Comparison of ENCODE assay signal across 10 cellular contexts in the genomic region with DNA sequence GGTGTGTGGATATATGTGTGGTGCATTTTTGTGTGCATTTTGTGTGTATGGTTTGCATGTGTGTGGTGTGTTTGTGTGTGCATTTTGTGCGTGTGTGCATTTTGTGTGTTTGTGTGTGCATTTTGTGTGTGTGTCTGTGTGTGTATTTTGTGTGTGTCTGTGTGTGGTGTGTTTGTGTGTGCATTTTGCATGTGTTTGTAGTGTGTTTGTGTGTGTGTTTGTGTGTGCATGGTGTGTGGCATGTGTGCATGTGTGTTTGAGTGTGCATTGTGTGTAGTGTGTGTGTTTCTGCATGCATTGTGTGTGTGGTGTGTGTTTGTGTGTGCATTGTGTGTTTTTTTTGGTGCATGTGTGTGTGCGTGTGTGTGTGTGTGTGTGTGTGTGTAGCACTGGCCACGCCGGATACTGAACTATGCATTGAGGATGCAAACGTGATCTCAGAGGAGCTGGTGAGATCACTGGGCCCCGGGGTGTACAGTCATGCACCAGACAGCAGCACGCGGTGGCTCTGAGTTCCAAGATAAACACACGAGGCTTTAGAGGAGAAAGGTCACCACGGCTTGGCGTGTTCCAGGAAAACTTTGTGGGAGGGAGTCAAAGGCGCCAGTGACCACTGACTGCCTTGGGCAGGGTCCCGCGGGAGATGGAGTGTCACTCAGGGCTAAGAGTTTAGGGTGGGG.
DNase-seq lines count a peak whose midpoint lies in the region; ATAC-seq, FAIRE-seq and TF ChIP-seq lines count a peak whose summit lies in the region.
"Had no signal": no experiment of that assay in that cellular context is flagged by ENCODE, and none has a peak within 500 bp of the region (broad histone marks: within the 10 kb centered on the region; RNA-seq: fewer than 3 reads in every experiment).

No MANE protein-coding gene starts in this region.

- FAIRE-seq in HTR-8/SVneo (lab: Jason Lieb, UNC) (peak; percentile 96), astrocyte (lab: Jason Lieb, UNC) (peak; percentile 68)

- no peaks in the 10 kb centered on the region for H3K36me3 ChIP-seq in astrocyte (ENCODE audit: insufficient read depth, low read length)
- no peaks in the 10 kb centered on the region for H3K36me3 ChIP-seq in skeletal muscle satellite cell (ENCODE audit: insufficient read depth, low read length)

- no peak overlapping the region for H2AFZ ChIP-seq in astrocyte (ENCODE audit: low read depth, low read length)

- no peak for TF ChIP-seq CTCF in astrocyte (IDR thresholded peaks at IDR 0.05; ENCODE audit: insufficient read depth, low read depth, low read length)

- H3K4me1 ChIP-seq in astrocyte (ENCODE audit: insufficient read depth, low read length) (peaks cover 23% of the 10 kb centered on the region), skeletal muscle satellite cell (ENCODE audit: control insufficient read depth, insufficient read depth, low read length) (peaks cover 7% of the 10 kb centered on the region)

- peak overlapping the region; percentile 5 for H3K9ac ChIP-seq in astrocyte (ENCODE audit: low read length)
- H3K9ac ChIP-seq in skeletal muscle satellite cell (ENCODE audit: low read depth, low read length), result no peak overlapping the region

- no peaks in the 10 kb centered on the region for H3K4me1 Mint-ChIP-seq in astrocyte (ENCODE audit: low read depth, unreplicated experiment)
- H3K4me1 Mint-ChIP-seq: activated CD4-positive, alpha-beta T cell treated with anti-CD3 and anti-CD28 coated beads, Interleukin-2, amount 10 ng/mL, durations not matched to agents 7 days and 5 days had no signal

- no peaks in the 10 kb centered on the region for H4K20me1 ChIP-seq in astrocyte (ENCODE audit: insufficient read depth, low read length)

- H3K27me3 ChIP-seq in astrocyte (ENCODE audit: insufficient read depth, low read length) (peaks cover 41% of the 10 kb centered on the region), skeletal muscle satellite cell (ENCODE audit: control insufficient read depth, insufficient read depth, low read length) (no peaks in the 10 kb centered on the region)

- no peaks in the 10 kb centered on the region for H3K36me3 Mint-ChIP-seq in astrocyte (ENCODE audit: low read depth, unreplicated experiment)

- H3K4me3 ChIP-seq in astrocyte (ENCODE audit: insufficient read depth, low read depth, low read length) (no peak overlapping the region), skeletal muscle satellite cell (ENCODE audit: low read length) (no peak overlapping the region)

- peak overlapping the region; percentile 55 for H3K4me2 ChIP-seq in astrocyte (ENCODE audit: low read length)
- H3K4me2 ChIP-seq in skeletal muscle satellite cell (ENCODE audit: low read length), result peak overlapping the region; percentile 29

- peaks cover 11% of the 10 kb centered on the region for H3K9me3 Mint-ChIP-seq in astrocyte (ENCODE audit: unreplicated experiment)

- H3K9me3 ChIP-seq in astrocyte (ENCODE audit: insufficient read depth, low read depth, low read length), result no peaks in the 10 kb centered on the region
- no peaks in the 10 kb centered on the region for H3K9me3 ChIP-seq in skeletal muscle satellite cell (replicated peaks; ENCODE audit: low read length)

- H3K79me2 ChIP-seq in astrocyte (ENCODE audit: insufficient read depth, low read length), result no peaks in the 10 kb centered on the region

- no peak overlapping the region for H3K4me3 Mint-ChIP-seq in astrocyte (ENCODE audit: unreplicated experiment)
- H3K4me3 Mint-ChIP-seq: activated CD4-positive, alpha-beta T cell treated with anti-CD3 and anti-CD28 coated beads, Interleukin-2, amount 10 ng/mL, durations not matched to agents 7 days and 5 days had no signal

- peak overlapping the region; percentile 45 for H3K27ac ChIP-seq in astrocyte (ENCODE audit: low read depth, low read length)

- DNase-seq in HTR-8/SVneo (ENCODE audit: insufficient read length, low spot score), result peak; percentile 81
- DNase-seq in astrocyte (ENCODE audit: low read depth), result peak; percentile 98
- DNase-seq in hepatic stellate cell (ENCODE audit: low spot score), result peak; percentile 21
- DNase-seq: activated CD4-positive, alpha-beta T cell treated with anti-CD3 and anti-CD28 coated beads, Interleukin-2, amount 10 ng/mL, durations not matched to agents 7 days and 5 days; cerebellar nuclear complex had no signal

- no peak overlapping the region for H3K27ac Mint-ChIP-seq in astrocyte (ENCODE audit: unreplicated experiment)
- H3K27ac Mint-ChIP-seq: activated CD4-positive, alpha-beta T cell treated with anti-CD3 and anti-CD28 coated beads, Interleukin-2, amount 10 ng/mL, durations not matched to agents 7 days and 5 days had no signal

- ATAC-seq in HG02870 (IDR thresholded peaks at IDR 0.05; ENCODE audit: unreplicated experiment), result no peak
- ATAC-seq in HG02678 (IDR thresholded peaks at IDR 0.05; ENCODE audit: unreplicated experiment), result no peak
- ATAC-seq in GM21381 (IDR thresholded peaks at IDR 0.05; ENCODE audit: unreplicated experiment), result no peak
- ATAC-seq in HG03342 (IDR thresholded peaks at IDR 0.05; ENCODE audit: unreplicated experiment), result no peak

- peaks cover 49% of the 10 kb centered on the region for H3K27me3 Mint-ChIP-seq in astrocyte (ENCODE audit: low read depth, unreplicated experiment)
- H3K27me3 Mint-ChIP-seq: activated CD4-positive, alpha-beta T cell treated with anti-CD3 and anti-CD28 coated beads, Interleukin-2, amount 10 ng/mL, durations not matched to agents 7 days and 5 days had no signal

Comparison
In these comparisons a context has a peak if more than half of its experiments do, and no peak if none do; other contexts are left out.
1. DNase-seq: peak in every context shown above with its lines; median percentile 98 in astrocyte; 81 in HTR-8/SVneo; 21 in hepatic stellate cell.